In genomic region chr7:23373151-23374004, GRCh38 we compare ENCODE assay signal across 8 cellular contexts.
A peak's percentile ranks its signal among the peaks of the same experiment; 100 is the strongest.
DNase-seq lines count a peak whose midpoint lies in the region; ATAC-seq lines count a peak whose summit lies in the region.

No MANE protein-coding gene starts in this region.

- intact Hi-C loops in left cardiac atrium (cut with DNase I): no loop called here

- peak overlapping the region; percentile 96 for H3K27ac Mint-ChIP-seq in activated T-cell treated with anti-CD3 and anti-CD28 coated beads, Interleukin-2, amount 50 U/mL, for 24 hours

- DNase-seq in NCI-H2029 treated with DMSO at 0.1 percent for 48 hours (lab: John Stamatoyannopoulos, UW) (peak; percentile 14), AML-193 (lab: John Stamatoyannopoulos, UW) (no peak), left cardiac atrium (no peak), pons (ENCODE audit: low spot score) (no peak)
- DNase-seq in activated T-cell treated with anti-CD3 and anti-CD28 coated beads, Interleukin-2, amount 50 U/mL, for 24 hours: peak; percentile 59
- DNase-seq in stimulated activated CD4-positive, alpha-beta T cell treated with anti-CD3 and anti-CD28 coated beads, Interleukin-1b, Interleukin-23, amount 100 ng/mL, for 4 hours (ENCODE audit: low read depth in 2 of 2): peak; percentile 12 to 42

- peaks cover 9% of the 10 kb centered on the region for H3K27me3 Mint-ChIP-seq in activated T-cell treated with anti-CD3 and anti-CD28 coated beads, Interleukin-2, amount 50 U/mL, for 24 hours

- H3K4me1 Mint-ChIP-seq in activated T-cell treated with anti-CD3 and anti-CD28 coated beads, Interleukin-2, amount 50 U/mL, for 24 hours (ENCODE audit: low read depth): peaks cover 75% of the 10 kb centered on the region

- peaks cover 2% of the 10 kb centered on the region for H3K9me3 Mint-ChIP-seq in activated T-cell treated with anti-CD3 and anti-CD28 coated beads, Interleukin-2, amount 50 U/mL, for 24 hours

- H3K4me3 Mint-ChIP-seq in activated T-cell treated with anti-CD3 and anti-CD28 coated beads, Interleukin-2, amount 50 U/mL, for 24 hours: peak overlapping the region; percentile 9

- ATAC-seq in GM18502 (IDR thresholded peaks at IDR 0.05; ENCODE audit: poor library complexity, unreplicated experiment) (peak; percentile 76), HG02571 (IDR thresholded peaks at IDR 0.05; ENCODE audit: unreplicated experiment) (peak; percentile 69), left cardiac atrium (no peak)

- H3K36me3 Mint-ChIP-seq in activated T-cell treated with anti-CD3 and anti-CD28 coated beads, Interleukin-2, amount 50 U/mL, for 24 hours (ENCODE audit: low read depth): no peaks in the 10 kb centered on the region

Comparison
In these comparisons a context has a peak if more than half of its experiments do, and no peak if none do; other contexts are left out.
1. ATAC-seq: peak in GM18502 (single experiment) and HG02571 (single experiment); none in left cardiac atrium (0 of 2).
2. DNase-seq: peak in NCI-H2029 treated with DMSO at 0.1 percent for 48 hours (single experiment), activated T-cell treated with anti-CD3 and anti-CD28 coated beads, Interleukin-2, amount 50 U/mL, for 24 hours (single experiment) and stimulated activated CD4-positive, alpha-beta T cell treated with anti-CD3 and anti-CD28 coated beads, Interleukin-1b, Interleukin-23, amount 100 ng/mL, for 4 hours (2 of 2); none in AML-193 (0 of 2), left cardiac atrium (single experiment) and pons (single experiment).